In the genomic region with DNA sequence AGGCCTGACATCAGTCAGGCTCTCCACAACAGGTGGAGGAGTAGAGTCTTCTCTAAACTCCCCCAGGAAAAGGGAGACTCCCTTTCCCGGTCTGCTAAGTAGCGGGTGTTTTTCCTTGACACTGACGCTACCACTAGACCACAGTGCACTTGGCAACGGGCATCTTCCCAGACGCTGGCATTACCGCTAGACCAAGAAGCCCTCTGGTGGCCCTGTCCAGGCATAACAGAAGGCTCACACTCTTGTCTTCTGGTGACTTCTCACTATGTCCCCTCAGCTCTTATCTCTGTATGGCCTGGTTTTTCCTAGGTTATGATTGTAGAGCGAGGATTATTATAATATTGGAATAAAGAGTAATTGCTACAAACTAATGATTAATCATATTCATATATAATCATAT, we compare ENCODE assay signal across 12 cellular contexts. TPM values are rescaled to one million over a fixed set of nuclear protein-coding genes. Genes with fewer than 3 reads are reported as not detected.
"Had no signal": no experiment of that assay in that cellular context is flagged by ENCODE, and none has a peak within 500 bp of the region (broad histone marks: within the 10 kb centered on the region; RNA-seq: fewer than 3 reads in every experiment).

No MANE protein-coding gene starts in this region.

RNA-seq across cellular contexts. Expression of gene PPP4R3C, which starts 20.7 kb away (rescaled TPM):
- total RNA-seq: activated B cell treated with CpG ODN at 0.5 μM for 24 hours; activated CD4-positive, alpha-beta T cell treated with anti-CD3 and anti-CD28 coated beads, Interleukin-2, amount 10 ng/mL, durations not matched to agents 24 days and 14 days; activated CD8-positive, alpha-beta memory T cell treated with anti-CD3 and anti-CD28 coated beads, Interleukin-2, amount 10 ng/mL, durations not matched to agents 7 days and 5 days; activated T-helper 1 cell treated with anti-CD3 and anti-CD28 coated beads, Interleukin-12 subunit alpha, Interleukin-12 subunit beta, Interleukin-2, Interleukin-4 antibody, amounts not matched to agents 30 ng/mL and 10 ng/mL and 1 ng/mL, durations not matched to agents 14 hours and 24 hours and 36 hours; aorta; body of pancreas; bronchial epithelial cell; chondrocyte; LHCN-M2; OCI-LY7; SJSA1; T-helper 17 cell had no signal
- polyA plus RNA-seq: aorta had no signal
